ENCODE assay signal across 20 cellular contexts in the genomic region with DNA sequence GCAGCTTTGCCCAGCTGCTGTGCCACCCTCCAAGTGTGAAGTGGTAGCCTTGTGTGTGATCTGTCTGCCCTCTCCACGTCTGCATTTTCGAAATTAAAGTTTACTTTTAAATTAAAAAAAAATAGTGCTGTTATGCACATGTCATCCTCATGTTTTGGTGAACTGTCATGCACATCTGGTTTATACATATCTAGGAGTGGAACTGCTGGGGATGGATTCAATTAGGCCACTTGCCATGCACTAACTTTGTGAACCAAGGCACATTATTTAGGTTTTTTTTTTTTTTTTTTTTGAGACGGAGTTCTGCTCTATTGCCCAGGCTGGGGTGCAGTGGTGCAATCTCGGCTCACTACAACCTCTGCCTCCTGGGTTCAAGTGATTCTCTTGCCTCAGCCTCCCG. TPM values are rescaled to one million over a fixed set of nuclear protein-coding genes. Genes with fewer than 3 reads are reported as not detected.
DNase-seq lines count a peak whose midpoint lies in the region; ATAC-seq and TF ChIP-seq lines count a peak whose summit lies in the region.
"Had no signal": no experiment of that assay in that cellular context is flagged by ENCODE, and none has a peak within 500 bp of the region (broad histone marks: within the 10 kb centered on the region; RNA-seq: fewer than 3 reads in every experiment).

No MANE protein-coding gene starts in this region.

- H4K20me1 ChIP-seq in BLaER1 treated with 17β-estradiol and CSF1 and Interleukin-3, amounts not matched to agents 10 nM and 100 nM, result peaks cover 0 to 10% (median 0%) of the 10 kb centered on the region in 11 experiments; a peak in 4 of 22 replicates
- H4K20me1 ChIP-seq in OCI-LY7 (ENCODE audit: insufficient read depth, low read length), result no peaks in the 10 kb centered on the region

- POLR2A ChIA-PET in CD8-positive, alpha-beta memory T cell (lab: Charles Lee), result no interaction called here
- POLR2A ChIA-PET in OCI-LY7 (lab: Charles Lee), result interaction anchor here (0.6 to 1.1 kb wide), 6 partner anchors 8 to 234 kb away, joined by 3 to 7 read pairs (median 4); no protein-coding TSS in a partner anchor

- H3K9me3 ChIP-seq in BLaER1 treated with 17β-estradiol and CSF1 and Interleukin-3, amounts not matched to agents 10 nM and 100 nM (replicated peaks in 1 of 11), result peaks cover 0 to 13% (median 0%) of the 10 kb centered on the region in 11 experiments; a peak in 6 of 22 replicates
- H3K9me3 ChIP-seq in CD8-positive, alpha-beta memory T cell (ENCODE audit: low read length), result no peaks in the 10 kb centered on the region
- no peaks in the 10 kb centered on the region for H3K9me3 ChIP-seq in OCI-LY7 (ENCODE audit: low read length)
- H3K9me3 ChIP-seq: MG63 had no signal

- no peaks in the 10 kb centered on the region for H3K9me3 Mint-ChIP-seq in CD8-positive, alpha-beta memory T cell

- H3K27ac ChIP-seq in BLaER1 treated with 17β-estradiol and CSF1 and Interleukin-3, amounts not matched to agents 10 nM and 100 nM, result peak overlapping the region in 4 of 11 experiments; percentile 49 to 60 (median 55); a peak in 4 of 22 replicates
- no peak overlapping the region for H3K27ac ChIP-seq in CD8-positive, alpha-beta memory T cell (ENCODE audit: low read depth, low read length)
- peak overlapping the region; percentile 84 for H3K27ac ChIP-seq in OCI-LY7 (ENCODE audit: low read depth, low read length, poor library complexity, severe bottlenecking)
- H3K27ac ChIP-seq in foreskin keratinocyte, result no peak overlapping the region

- intact Hi-C loops in OCI-LY7 (cut with micrococcal nuclease; ENCODE audit: unreplicated experiment), result loop anchor here (5.0 kb wide), 1 partner anchor 41 kb away; no protein-coding TSS in a partner anchor

- H2AFZ ChIP-seq in OCI-LY7 (ENCODE audit: low read length), result peak overlapping the region; percentile 26; the same call in 1 of the 2 replicates

- H3K27me3 Mint-ChIP-seq in CD8-positive, alpha-beta memory T cell, result peaks cover 0 to 3% of the 10 kb centered on the region in 2 donors

- no peaks in the 10 kb centered on the region for H3K79me2 ChIP-seq in OCI-LY7 (ENCODE audit: insufficient read depth, low read depth, low read length)

- H3K9ac ChIP-seq in BLaER1 treated with 17β-estradiol and CSF1 and Interleukin-3, amounts not matched to agents 10 nM and 100 nM, result no peak overlapping the region

- H3K4me3 ChIP-seq in BLaER1 treated with 17β-estradiol and CSF1 and Interleukin-3, amounts not matched to agents 10 nM and 100 nM, result no peak overlapping the region
- peak overlapping the region; percentile 17 for H3K4me3 ChIP-seq in CD8-positive, alpha-beta memory T cell (ENCODE audit: low read length)
- H3K4me3 ChIP-seq in OCI-LY7 (ENCODE audit: low read depth, low read length, poor library complexity, severe bottlenecking) (no peak overlapping the region), fibroblast of mammary gland (ENCODE audit: control insufficient read depth, low read depth, low read length) (no peak overlapping the region)
- H3K4me3 ChIP-seq: K562, MG63 had no signal

- no peak for TF ChIP-seq CTCF in OCI-LY7 (conservative IDR thresholded peaks at IDR 0.05; ENCODE audit: low read length)
- TF ChIP-seq CTCF in fibroblast of mammary gland (conservative IDR thresholded peaks at IDR 0.05; ENCODE audit: control insufficient read depth, insufficient read depth, low read depth, low read length), result no peak
- no peak for TF ChIP-seq CTCF in foreskin keratinocyte (conservative IDR thresholded peaks at IDR 0.05)

- H3K27me3 ChIP-seq in BLaER1 treated with 17β-estradiol and CSF1 and Interleukin-3, amounts not matched to agents 10 nM and 100 nM, result no peaks in the 10 kb centered on the region; a peak in 1 of 22 replicates
- H3K27me3 ChIP-seq in CD8-positive, alpha-beta memory T cell (ENCODE audit: insufficient read depth, low read length, poor library complexity, severe bottlenecking), result no peaks in the 10 kb centered on the region
- H3K27me3 ChIP-seq in foreskin keratinocyte, result peaks cover 20% of the 10 kb centered on the region
- H3K27me3 ChIP-seq: MG63 had no signal

- H3K36me3 ChIP-seq in BLaER1 treated with 17β-estradiol and CSF1 and Interleukin-3, amounts not matched to agents 10 nM and 100 nM, result peaks cover 0 to 16% (median 7%) of the 10 kb centered on the region in 11 experiments; a peak in 13 of 22 replicates
- no peaks in the 10 kb centered on the region for H3K36me3 ChIP-seq in CD8-positive, alpha-beta memory T cell (ENCODE audit: insufficient read depth, low read length)
- H3K36me3 ChIP-seq in OCI-LY7 (ENCODE audit: insufficient read depth, low read length), result peaks cover 22% of the 10 kb centered on the region

- no peak for DNase-seq in CD8-positive, alpha-beta memory T cell
- DNase-seq in OCI-LY7 (ENCODE audit: low spot score) (no peak), fibroblast of mammary gland (ENCODE audit: low read depth) (peak; percentile 42), NCI-H1694 (lab: John Stamatoyannopoulos, UW) (no peak), foreskin keratinocyte (no peak)
- DNase-seq in activated CD8-positive, alpha-beta memory T cell treated with anti-CD3 and anti-CD28 coated beads for 24 hours, result no peak
- DNase-seq: AML-193, GOT3, MG63, NCI-H1417, NCI-H187, NCI-H446, NCI-H526 had no signal

- H3K4me2 ChIP-seq in BLaER1 treated with 17β-estradiol and CSF1 and Interleukin-3, amounts not matched to agents 10 nM and 100 nM, result peak overlapping the region in 9 of 11 experiments; percentile 5 to 52 (median 43); a peak in 10 of 22 replicates
- H3K4me2 ChIP-seq in OCI-LY7 (ENCODE audit: low read length), result peak overlapping the region; percentile 36

- H3K4me1 ChIP-seq in BLaER1 treated with 17β-estradiol and CSF1 and Interleukin-3, amounts not matched to agents 10 nM and 100 nM, result peaks cover 19 to 76% (median 62%) of the 10 kb centered on the region in 10 experiments
- peaks cover 51% of the 10 kb centered on the region for H3K4me1 ChIP-seq in CD8-positive, alpha-beta memory T cell (ENCODE audit: insufficient read depth, low read length)
- H3K4me1 ChIP-seq in OCI-LY7 (ENCODE audit: insufficient read depth, low read length, poor library complexity, severe bottlenecking) (peaks cover 83% of the 10 kb centered on the region), foreskin keratinocyte (no peaks in the 10 kb centered on the region)

- no peak overlapping the region for H3K27ac Mint-ChIP-seq in CD8-positive, alpha-beta memory T cell

- CTCF ChIA-PET in CD8-positive, alpha-beta memory T cell (lab: Charles Lee), result no interaction called here
- CTCF ChIA-PET in OCI-LY7 (lab: Charles Lee; ENCODE audit: unreplicated experiment), result no interaction called here

- no peak for ATAC-seq in GM21390 (IDR thresholded peaks at IDR 0.05; ENCODE audit: unreplicated experiment)
- no peak for ATAC-seq in foreskin keratinocyte
- ATAC-seq: HCT116, K562 had no signal

- no peaks in the 10 kb centered on the region for H3K36me3 Mint-ChIP-seq in CD8-positive, alpha-beta memory T cell

- peaks cover 6 to 22% (median 16%) of the 10 kb centered on the region in 3 donors for H3K4me1 Mint-ChIP-seq in CD8-positive, alpha-beta memory T cell

- peak overlapping the region in 1 of 7 donors; percentile 49 for H3K4me3 Mint-ChIP-seq in CD8-positive, alpha-beta memory T cell

- no TSS peak for BruUV-seq in OCI-LY7 (replicated peaks; lab: Mats Ljungman, UMichigan)

- no peaks in the 10 kb centered on the region for H3K9me2 ChIP-seq in OCI-LY7 (ENCODE audit: insufficient read depth, low read length)

RNA-seq across cellular contexts. Expression of a gene that starts 3.6 kb away (rescaled TPM):
- total RNA-seq in CD8-positive, alpha-beta memory T cell, result not detected
- not detected for polyA plus RNA-seq in CD8-positive, alpha-beta memory T cell
- 0.21 and 3.1 TPM in 2 replicates for total RNA-seq in OCI-LY7 (2014; rRNA removed; shearing (Covaris generic))
- total RNA-seq in OCI-LY7 (2022), result 3.3 and 4.0 TPM in 2 replicates
- not detected in 2 replicates for total RNA-seq in foreskin keratinocyte
- not detected in 2 replicates for polyA plus RNA-seq in foreskin keratinocyte
- total RNA-seq: Daoy, K562, LHCN-M2, Right ventricle myocardium superior had no signal
- polyA plus RNA-seq: K562 had no signal

RNA-seq across cellular contexts. Expression of a gene that starts 56.3 kb away (rescaled TPM):
- 10 to 100 TPM; 78.3 to 78.6 TPM for total RNA-seq in CD8-positive, alpha-beta memory T cell
- polyA plus RNA-seq in CD8-positive, alpha-beta memory T cell, result 0.20 TPM
- total RNA-seq in OCI-LY7 (2014; rRNA removed; shearing (Covaris generic)), result 226 and 268 TPM in 2 replicates
- total RNA-seq in OCI-LY7 (2022), result 450 and 472 TPM in 2 replicates
- 46.7 and 66.7 TPM in 2 replicates for total RNA-seq in foreskin keratinocyte
- polyA plus RNA-seq in foreskin keratinocyte, result 60.5 and 74.9 TPM in 2 replicates
